ENCODE assay signal across 11 cellular contexts in the genomic region with DNA sequence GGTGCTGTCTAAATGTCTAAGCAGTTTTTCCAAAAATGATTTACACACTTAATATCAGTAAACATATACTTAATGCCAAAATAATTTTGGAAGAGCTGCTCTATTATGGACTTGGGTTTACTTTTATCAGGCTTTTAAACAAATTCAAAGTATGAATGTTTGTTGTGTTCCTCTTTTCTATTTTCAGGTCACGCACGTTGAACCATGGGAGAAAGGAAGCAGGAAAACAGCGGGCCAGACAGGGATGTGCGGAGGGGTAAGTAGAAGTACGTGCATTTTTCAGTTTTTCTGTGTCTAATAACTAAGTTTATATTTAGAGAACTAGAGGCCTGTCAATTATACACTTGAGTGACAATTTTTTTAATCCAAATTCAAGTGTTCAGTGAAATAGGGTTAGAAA. TPM values are rescaled to one million over a fixed set of nuclear protein-coding genes. Genes with fewer than 3 reads are reported as not detected.
DNase-seq lines count a peak whose midpoint lies in the region; ATAC-seq and TF ChIP-seq lines count a peak whose summit lies in the region.
"Had no signal": no experiment of that assay in that cellular context is flagged by ENCODE, and none has a peak within 500 bp of the region (broad histone marks: within the 10 kb centered on the region; RNA-seq: fewer than 3 reads in every experiment).

No MANE protein-coding gene starts in this region.

- CTCF ChIA-PET in CD4-positive, alpha-beta memory T cell (lab: Charles Lee; ENCODE audit: partially characterized antibody): interaction anchor here (4.3 to 5.6 kb wide), 3 partner anchors 8 to 50 kb away, joined by 57 to 138 read pairs (median 94); no protein-coding TSS in a partner anchor

- ATAC-seq in activated naive CD8-positive, alpha-beta T cell treated with anti-CD3 and anti-CD28 coated beads, Interleukin-2, amount 50 U/mL, for 24 hours: no peak
- no peak for ATAC-seq in GM21423 (IDR thresholded peaks at IDR 0.05; ENCODE audit: unreplicated experiment)

- H3K27ac Mint-ChIP-seq in CD4-positive, alpha-beta memory T cell: peak overlapping the region; percentile 74 to 95 (median 92)
- H3K27ac Mint-ChIP-seq in IgD-negative memory B cell: peak overlapping the region; percentile 44 to 77 (median 72)
- peak overlapping the region; percentile 84 for H3K27ac Mint-ChIP-seq in activated naive CD8-positive, alpha-beta T cell treated with anti-CD3 and anti-CD28 coated beads, Interleukin-2, amount 50 U/mL, for 24 hours
- no peak overlapping the region for H3K27ac Mint-ChIP-seq in nephron progenitor cell
- H3K27ac Mint-ChIP-seq: mesothelial cell of epicardium had no signal

- intact Hi-C loops in CD4-positive, alpha-beta memory T cell (cut with micrococcal nuclease): loop anchor here (2.0 kb wide), 1 partner anchor 267 kb away; a partner anchor contains a TSS

- H3K36me3 Mint-ChIP-seq in CD4-positive, alpha-beta memory T cell: peaks cover 54 to 73% of the 10 kb centered on the region in 2 donors
- H3K36me3 Mint-ChIP-seq in IgD-negative memory B cell (peaks cover 4% of the 10 kb centered on the region), nephron progenitor cell (ENCODE audit: low read depth) (peaks cover 48% of the 10 kb centered on the region)
- H3K36me3 Mint-ChIP-seq in activated naive CD8-positive, alpha-beta T cell treated with anti-CD3 and anti-CD28 coated beads, Interleukin-2, amount 50 U/mL, for 24 hours (ENCODE audit: low read depth): peaks cover 75% of the 10 kb centered on the region

- peaks cover 74% of the 10 kb centered on the region for H3K4me1 ChIP-seq in CD4-positive, alpha-beta memory T cell (ENCODE audit: insufficient read depth, low read length)

- H3K27me3 ChIP-seq in CD4-positive, alpha-beta memory T cell (ENCODE audit: insufficient read depth, low read length): no peaks in the 10 kb centered on the region

- no peak for DNase-seq in CD4-positive, alpha-beta memory T cell
- no peak for DNase-seq in activated naive CD8-positive, alpha-beta T cell treated with anti-CD3 and anti-CD28 coated beads, Interleukin-2, amount 50 U/mL, for 24 hours
- DNase-seq in nephron progenitor cell (no peak), NCI-H1930 (lab: John Stamatoyannopoulos, UW) (no peak), NCI-H82 treated with DMSO at 0.1 percent for 48 hours (lab: John Stamatoyannopoulos, UW; ENCODE audit: unreplicated experiment) (no peak)
- DNase-seq: glutamatergic neuron, NCI-H524 had no signal

- H3K4me3 Mint-ChIP-seq in CD4-positive, alpha-beta memory T cell: peak overlapping the region; percentile 57 to 86 (median 80)
- H3K4me3 Mint-ChIP-seq in IgD-negative memory B cell: peak overlapping the region in 2 of 4 donors; percentile 24 to 31
- peak overlapping the region; percentile 75 for H3K4me3 Mint-ChIP-seq in activated naive CD8-positive, alpha-beta T cell treated with anti-CD3 and anti-CD28 coated beads, Interleukin-2, amount 50 U/mL, for 24 hours
- peak overlapping the region; percentile 64 for H3K4me3 Mint-ChIP-seq in nephron progenitor cell

- H3K27ac ChIP-seq in CD4-positive, alpha-beta memory T cell (ENCODE audit: low read depth, low read length): peak overlapping the region; percentile 47
- H3K27ac ChIP-seq: coronary artery had no signal

- no peak for TF ChIP-seq CTCF in nephron progenitor cell (IDR thresholded peaks at IDR 0.05)

- H3K9me3 Mint-ChIP-seq in CD4-positive, alpha-beta memory T cell: peaks cover 0 to 2% (median 0%) of the 10 kb centered on the region in 8 donors
- no peaks in the 10 kb centered on the region for H3K9me3 Mint-ChIP-seq in IgD-negative memory B cell
- H3K9me3 Mint-ChIP-seq in activated naive CD8-positive, alpha-beta T cell treated with anti-CD3 and anti-CD28 coated beads, Interleukin-2, amount 50 U/mL, for 24 hours: no peaks in the 10 kb centered on the region
- H3K9me3 Mint-ChIP-seq in nephron progenitor cell: no peaks in the 10 kb centered on the region
- H3K9me3 Mint-ChIP-seq: mesothelial cell of epicardium had no signal

- peaks cover 48% of the 10 kb centered on the region for H3K36me3 ChIP-seq in CD4-positive, alpha-beta memory T cell (ENCODE audit: insufficient read depth, low read length)

- no peaks in the 10 kb centered on the region for H3K27me3 Mint-ChIP-seq in CD4-positive, alpha-beta memory T cell
- peaks cover 1% of the 10 kb centered on the region for H3K27me3 Mint-ChIP-seq in IgD-negative memory B cell
- no peaks in the 10 kb centered on the region for H3K27me3 Mint-ChIP-seq in activated naive CD8-positive, alpha-beta T cell treated with anti-CD3 and anti-CD28 coated beads, Interleukin-2, amount 50 U/mL, for 24 hours
- peaks cover 3% of the 10 kb centered on the region for H3K27me3 Mint-ChIP-seq in nephron progenitor cell (ENCODE audit: low read depth, poor library complexity)

- peak overlapping the region in 1 of 2 donors; percentile 33 for H3K4me3 ChIP-seq in CD4-positive, alpha-beta memory T cell (ENCODE audit: low read length in 2 of 2)

- POLR2A ChIA-PET in CD4-positive, alpha-beta memory T cell (lab: Charles Lee; ENCODE audit: partially characterized antibody): interaction anchor here (0.9 to 5.6 kb wide), 5 partner anchors 11 to 395 kb away, joined by 3 to 445 read pairs (median 4); a partner anchor contains a TSS

- no peaks in the 10 kb centered on the region for H3K9me3 ChIP-seq in CD4-positive, alpha-beta memory T cell (ENCODE audit: control insufficient read depth in 1 of 2, low read length in 2 of 2)

- H3K4me1 Mint-ChIP-seq in CD4-positive, alpha-beta memory T cell: peaks cover 42 to 93% (median 59%) of the 10 kb centered on the region in 4 donors
- peaks cover 27 to 45% (median 33%) of the 10 kb centered on the region in 3 donors for H3K4me1 Mint-ChIP-seq in IgD-negative memory B cell
- peaks cover 63% of the 10 kb centered on the region for H3K4me1 Mint-ChIP-seq in activated naive CD8-positive, alpha-beta T cell treated with anti-CD3 and anti-CD28 coated beads, Interleukin-2, amount 50 U/mL, for 24 hours
- H3K4me1 Mint-ChIP-seq in nephron progenitor cell: peaks cover 28% of the 10 kb centered on the region

RNA-seq across cellular contexts. Expression of a gene that starts 3.4 kb away (rescaled TPM):
- total RNA-seq in CD4-positive, alpha-beta memory T cell: 100 to 1,000 TPM; 124 to 126 TPM
- 10 to 100 TPM; 11.9 to 35.8 TPM for polyA plus RNA-seq in CD4-positive, alpha-beta memory T cell
- polyA plus RNA-seq in IgD-negative memory B cell: 26.2 TPM

RNA-seq across cellular contexts. Expression of a gene that starts 17.2 kb away (rescaled TPM):
- total RNA-seq in CD4-positive, alpha-beta memory T cell: under 1 TPM; 0.17 TPM
- under 1 TPM in 1 of 2 donors, not detected in 1; 0.10 TPM for polyA plus RNA-seq in CD4-positive, alpha-beta memory T cell
- not detected for polyA plus RNA-seq in IgD-negative memory B cell

RNA-seq across cellular contexts. Expression of a gene that starts 34.6 kb away (rescaled TPM):
- total RNA-seq in CD4-positive, alpha-beta memory T cell: 10 to 100 TPM; 19.1 to 19.3 TPM
- polyA plus RNA-seq in CD4-positive, alpha-beta memory T cell: 10 to 100 TPM; 33.4 to 33.9 TPM
- 10.1 TPM for polyA plus RNA-seq in IgD-negative memory B cell

RNA-seq across cellular contexts. Expression of a gene that starts 51.0 kb away (rescaled TPM):
- 10 to 100 TPM; 90.9 to 92.5 TPM for total RNA-seq in CD4-positive, alpha-beta memory T cell
- polyA plus RNA-seq in CD4-positive, alpha-beta memory T cell: 10 to 100 TPM; 69.0 to 74.1 TPM
- 34.7 TPM for polyA plus RNA-seq in IgD-negative memory B cell
